In genomic region chr17:82177276-82177675, GRCh38 we compare ENCODE assay signal across 29 cellular contexts.
"Had no signal": no experiment of that assay in that cellular context is flagged by ENCODE, and none has a peak within 500 bp of the region (broad histone marks: within the 10 kb centered on the region; RNA-seq: fewer than 3 reads in every experiment).

No MANE protein-coding gene starts in this region.

- DNase-seq: activated CD4-positive, alpha-beta memory T cell treated with anti-CD3 and anti-CD28 coated beads for 36 hours; activated CD4-positive, alpha-beta T cell treated with anti-CD3 and anti-CD28 coated beads, Interleukin-2, amount 10 ng/mL, durations not matched to agents 24 days and 14 days; activated CD4-positive, CD25-positive, alpha-beta regulatory T cell treated with anti-CD3 and anti-CD28 coated beads, Interleukin-2, amount 50 U/mL, for 72 hours; activated CD8-positive, alpha-beta memory T cell treated with anti-CD3 and anti-CD28 coated beads, Interleukin-2, amount 50 U/mL, for 4 hours; activated gamma-delta T cell; activated naive CD4-positive, alpha-beta T cell treated with anti-CD3 and anti-CD28 coated beads, Interleukin-2, amount 10 ng/mL, durations not matched to agents 7 days and 5 days; activated T-cell treated with anti-CD3 and anti-CD28 coated beads, Interleukin-2, amount 50 U/mL, for 1 hour; amniotic stem cell; dermis blood vessel endothelial cell; effector CD8-positive, alpha-beta T cell; hypothalamus; left ventricle myocardium superior; stimulated activated CD4-positive, alpha-beta T cell treated with anti-CD3 and anti-CD28 coated beads, Interleukin-4, amount 100 ng/mL, for 24 hours; T1000; uterus had no signal

- ATAC-seq: left ventricle myocardium superior; mucosa of descending colon; natural killer cell treated with Interleukin-12 subunit alpha and Interleukin-12 subunit beta and Interleukin-15 and Interleukin-18, amount 100 ng/mL, for 72 hours; sciatic nerve; stimulated activated effector memory CD8-positive, alpha-beta T cell treated with anti-CD3 and anti-CD28 coated beads, Interleukin-12 subunit alpha, Interleukin-12 subunit beta, amount 100 ng/mL, for 72 hours had no signal

- H3K27me3 ChIP-seq: breast epithelium, uterus had no signal

- FAIRE-seq: colon, endometrium, frontal cortex had no signal

- H3K4me1 Mint-ChIP-seq: activated CD4-positive, alpha-beta T cell treated with anti-CD3 and anti-CD28 coated beads, Interleukin-2, amount 10 ng/mL, durations not matched to agents 24 days and 14 days; activated naive CD4-positive, alpha-beta T cell treated with anti-CD3 and anti-CD28 coated beads, Interleukin-2, amount 10 ng/mL, durations not matched to agents 7 days and 5 days; central memory CD8-positive, alpha-beta T cell; stimulated activated effector memory CD8-positive, alpha-beta T cell treated with anti-CD3 and anti-CD28 coated beads, Interleukin-12 subunit alpha, Interleukin-12 subunit beta, amount 100 ng/mL, for 72 hours had no signal

- H3K9me3 ChIP-seq: breast epithelium, mucosa of descending colon, thoracic aorta, uterus had no signal

- H3K4me3 Mint-ChIP-seq: activated CD4-positive, alpha-beta memory T cell treated with anti-CD3 and anti-CD28 coated beads for 36 hours; activated CD4-positive, alpha-beta T cell treated with anti-CD3 and anti-CD28 coated beads, Interleukin-2, amount 10 ng/mL, durations not matched to agents 24 days and 14 days; activated naive CD4-positive, alpha-beta T cell treated with anti-CD3 and anti-CD28 coated beads, Interleukin-2, amount 10 ng/mL, durations not matched to agents 7 days and 5 days; central memory CD8-positive, alpha-beta T cell; natural killer cell treated with Interleukin-12 subunit alpha and Interleukin-12 subunit beta and Interleukin-15 and Interleukin-18, amount 100 ng/mL, for 72 hours; stimulated activated effector memory CD8-positive, alpha-beta T cell treated with anti-CD3 and anti-CD28 coated beads, Interleukin-12 subunit alpha, Interleukin-12 subunit beta, amount 100 ng/mL, for 72 hours; stimulated activated naive CD8-positive, alpha-beta T cell treated with anti-CD3 and anti-CD28 coated beads, Interleukin-15, Interleukin-2, amounts not matched to agents 100 ng/mL and 50 ng/mL, for 24 hours; T-helper 1 cell treated with Interleukin-12 subunit alpha and Interleukin-12 subunit beta and Interleukin-4 antibody, amounts not matched to agents 30 μg/mL and 1 μg/mL, for 36 hours; type B pancreatic cell had no signal

- H3K9me3 Mint-ChIP-seq: activated CD4-positive, alpha-beta memory T cell treated with anti-CD3 and anti-CD28 coated beads for 36 hours; activated CD4-positive, alpha-beta T cell treated with anti-CD3 and anti-CD28 coated beads, Interleukin-2, amount 10 ng/mL, durations not matched to agents 24 days and 14 days; activated naive CD4-positive, alpha-beta T cell treated with anti-CD3 and anti-CD28 coated beads, Interleukin-2, amount 10 ng/mL, durations not matched to agents 7 days and 5 days; central memory CD8-positive, alpha-beta T cell; natural killer cell treated with Interleukin-12 subunit alpha and Interleukin-12 subunit beta and Interleukin-15 and Interleukin-18, amount 100 ng/mL, for 72 hours; stimulated activated effector memory CD8-positive, alpha-beta T cell treated with anti-CD3 and anti-CD28 coated beads, Interleukin-12 subunit alpha, Interleukin-12 subunit beta, amount 100 ng/mL, for 72 hours; stimulated activated naive CD8-positive, alpha-beta T cell treated with anti-CD3 and anti-CD28 coated beads, Interleukin-15, Interleukin-2, amounts not matched to agents 100 ng/mL and 50 ng/mL, for 24 hours; T-helper 1 cell treated with Interleukin-12 subunit alpha and Interleukin-12 subunit beta and Interleukin-4 antibody, amounts not matched to agents 30 μg/mL and 1 μg/mL, for 36 hours; type B pancreatic cell had no signal

- H3K4me3 ChIP-seq: breast epithelium, mucosa of descending colon, skin epidermis, thoracic aorta, uterus had no signal

- H3K27me3 Mint-ChIP-seq: activated CD4-positive, alpha-beta memory T cell treated with anti-CD3 and anti-CD28 coated beads for 36 hours; activated CD4-positive, alpha-beta T cell treated with anti-CD3 and anti-CD28 coated beads, Interleukin-2, amount 10 ng/mL, durations not matched to agents 24 days and 14 days; activated naive CD4-positive, alpha-beta T cell treated with anti-CD3 and anti-CD28 coated beads, Interleukin-2, amount 10 ng/mL, durations not matched to agents 7 days and 5 days; central memory CD8-positive, alpha-beta T cell; natural killer cell treated with Interleukin-12 subunit alpha and Interleukin-12 subunit beta and Interleukin-15 and Interleukin-18, amount 100 ng/mL, for 72 hours; stimulated activated naive CD8-positive, alpha-beta T cell treated with anti-CD3 and anti-CD28 coated beads, Interleukin-15, Interleukin-2, amounts not matched to agents 100 ng/mL and 50 ng/mL, for 24 hours; type B pancreatic cell had no signal

- H3K27ac ChIP-seq: breast epithelium, skin epidermis, thoracic aorta had no signal

- H3K36me3 Mint-ChIP-seq: natural killer cell treated with Interleukin-12 subunit alpha and Interleukin-12 subunit beta and Interleukin-15 and Interleukin-18, amount 100 ng/mL, for 72 hours had no signal

- H3K27ac Mint-ChIP-seq: activated CD4-positive, alpha-beta memory T cell treated with anti-CD3 and anti-CD28 coated beads for 36 hours; activated CD4-positive, alpha-beta T cell treated with anti-CD3 and anti-CD28 coated beads, Interleukin-2, amount 10 ng/mL, durations not matched to agents 24 days and 14 days; activated naive CD4-positive, alpha-beta T cell treated with anti-CD3 and anti-CD28 coated beads, Interleukin-2, amount 10 ng/mL, durations not matched to agents 7 days and 5 days; natural killer cell treated with Interleukin-12 subunit alpha and Interleukin-12 subunit beta and Interleukin-15 and Interleukin-18, amount 100 ng/mL, for 72 hours; stimulated activated effector memory CD8-positive, alpha-beta T cell treated with anti-CD3 and anti-CD28 coated beads, Interleukin-12 subunit alpha, Interleukin-12 subunit beta, amount 100 ng/mL, for 72 hours; stimulated activated naive CD8-positive, alpha-beta T cell treated with anti-CD3 and anti-CD28 coated beads, Interleukin-15, Interleukin-2, amounts not matched to agents 100 ng/mL and 50 ng/mL, for 24 hours; T-helper 1 cell treated with Interleukin-12 subunit alpha and Interleukin-12 subunit beta and Interleukin-4 antibody, amounts not matched to agents 30 μg/mL and 1 μg/mL, for 36 hours; type B pancreatic cell had no signal

- H3K4me1 ChIP-seq: breast epithelium had no signal

- H3K36me3 ChIP-seq: uterus had no signal
